8 cellular contexts compared by ENCODE assay signal in genomic region chr15:50051811-50052419, GRCh38.
DNase-seq lines count a peak whose midpoint lies in the region; ATAC-seq, FAIRE-seq and TF ChIP-seq lines count a peak whose summit lies in the region.

No MANE protein-coding gene starts in this region.

- peak; percentile 86 for TF ChIP-seq CTCF in AG09319 (IDR thresholded peaks at IDR 0.05; ENCODE audit: low read depth, low read length)
- peak; percentile 63 for TF ChIP-seq CTCF in GM12873 (IDR thresholded peaks at IDR 0.05; ENCODE audit: insufficient read depth, low read depth, low read length, missing control alignments)
- peak; percentile 44 to 51 (median 50) for TF ChIP-seq CTCF in GM12878 (IDR thresholded peaks at IDR 0.05 in 2 of 3, conservative IDR thresholded peaks at IDR 0.05 in 1 of 3; ENCODE audit: control insufficient read depth in 2 of 3, extremely low read depth in 1 of 3, insufficient read depth in 1 of 3, low read depth in 3 of 3, low read length in 3 of 3)

- no peaks in the 10 kb centered on the region for H3K36me3 ChIP-seq in GM12878 (ENCODE audit: control insufficient read depth in 2 of 2, insufficient read depth in 2 of 2, low read length in 1 of 2)

- H3K4me2 ChIP-seq in GM12878 (ENCODE audit: control insufficient read depth, insufficient read depth): no peak overlapping the region

- no peak overlapping the region for H2AFZ ChIP-seq in GM12878 (ENCODE audit: control insufficient read depth, low read depth, low read length)

- DNase-seq in AG09319 (ENCODE audit: extremely low read depth, low read depth): peak; percentile 69
- DNase-seq in NCI-H69 (lab: John Stamatoyannopoulos, UW): peak; percentile 39
- DNase-seq in GM12878 (ENCODE audit: low read depth, low spot score): no peak
- DNase-seq in iPS-NIHi7 (ENCODE audit: extremely low spot score): peak; percentile 40
- DNase-seq in stimulated activated CD4-positive, alpha-beta T cell treated with anti-CD3 and anti-CD28 coated beads, Interleukin-4, amount 100 ng/mL, for 24 hours: peak; percentile 19

- 27% methylated on average over 3 of the region's 3 CpGs for WGBS in GM12878 (ENCODE audit: insufficient coverage, insufficient replicate concordance, low lambda C conversion rate, missing lambda C conversion rate)

- no peak overlapping the region for H3K4me3 ChIP-seq in GM12878

- TF ChIP-seq EP300 in GM12878 (IDR thresholded peaks at IDR 0.05; ENCODE audit: borderline replicate concordance in 1 of 2, control insufficient read depth in 1 of 2, low read depth in 2 of 2, low read length in 2 of 2): no peak

- POLR2A ChIA-PET in GM12878 (lab: Charles Lee): no interaction called here

- SMC1A ChIA-PET in GM12878 (lab: Charles Lee; ENCODE audit: uncharacterized antibody, unreplicated experiment): interaction anchor here (0.6 to 5.8 kb wide), 32 partner anchors 9 to 1693 kb away, joined by 3 to 53 read pairs (median 4); partner anchors contain the start of gene FGF7

- no peaks in the 10 kb centered on the region for H3K9me3 ChIP-seq in GM12878 (replicated peaks; ENCODE audit: control insufficient read depth, insufficient read depth, low read length)

- no peak for TF ChIP-seq POLR2A in GM12878 (IDR thresholded peaks at IDR 0.05; ENCODE audit: low read depth, low read length)

- no peak overlapping the region for H3K27ac ChIP-seq in GM12878 (ENCODE audit: control insufficient read depth, insufficient read depth)

- CTCF ChIA-PET in GM12878 (lab: Yijun Ruan, JAX): interaction anchor here (0.8 to 11.2 kb wide), 32 partner anchors 9 to 1190 kb away, joined by 3 to 114 read pairs (median 4); partner anchors contain the start of gene FGF7

- H4K20me1 ChIP-seq in GM12878 (ENCODE audit: control insufficient read depth, insufficient read depth): no peaks in the 10 kb centered on the region

- ATAC-seq in GM12878: peak; percentile 44
- ATAC-seq in GM19351 (IDR thresholded peaks at IDR 0.05; ENCODE audit: unreplicated experiment): no peak
- no peak for ATAC-seq in HG03520 (IDR thresholded peaks at IDR 0.05; ENCODE audit: unreplicated experiment)

- intact Hi-C loops in GM12878 (cut with micrococcal nuclease; ENCODE audit: unreplicated experiment): no loop called here

- peak; percentile 56 for TF ChIP-seq RAD21 in GM12878 (IDR thresholded peaks at IDR 0.05; ENCODE audit: insufficient read depth, low read depth, low read length)

- H3K27me3 ChIP-seq in GM12878 (replicated peaks in 1 of 2; ENCODE audit: control insufficient read depth in 2 of 2, insufficient read depth in 2 of 2, low read length in 1 of 2): no peaks in the 10 kb centered on the region

- H3K4me1 ChIP-seq in GM12878 (ENCODE audit: control insufficient read depth, insufficient read depth, low read length): no peaks in the 10 kb centered on the region

- FAIRE-seq in GM12878 (lab: Jason Lieb, UNC): no peak

- BruUV-seq in GM12878 (replicated peaks; lab: Mats Ljungman, UMichigan): no TSS peak

- in situ Hi-C loops in GM12878 (cut with MboI): loop anchor here (10.0 kb wide), 1 partner anchor 807 kb away; no protein-coding TSS in a partner anchor

- RAD21 ChIA-PET in GM12878 (lab: Charles Lee; ENCODE audit: unreplicated experiment): interaction anchor here (0.8 to 8.0 kb wide), 9 partner anchors 42 to 816 kb away, joined by 3 to 50 read pairs (median 10); partner anchors contain the start of gene FGF7

- H3K9ac ChIP-seq in GM12878 (ENCODE audit: control insufficient read depth, insufficient read depth, low read length): no peak overlapping the region

- no peaks in the 10 kb centered on the region for H3K79me2 ChIP-seq in GM12878 (ENCODE audit: control insufficient read depth, insufficient read depth, low read length)

TF ChIP-seq in GM12878, 131 proteins besides CTCF, POLR2A, EP300 and RAD21:
- TF ChIP-seq SMC3 (IDR thresholded peaks at IDR 0.05; ENCODE audit: borderline replicate concordance, low read length): peak; percentile 41; the same call in 1 of the 2 replicates
- no peak for TF ChIP-seq MTA3 (IDR thresholded peaks at IDR 0.05; ENCODE audit: borderline replicate concordance, low read length)
